In the genomic region with DNA sequence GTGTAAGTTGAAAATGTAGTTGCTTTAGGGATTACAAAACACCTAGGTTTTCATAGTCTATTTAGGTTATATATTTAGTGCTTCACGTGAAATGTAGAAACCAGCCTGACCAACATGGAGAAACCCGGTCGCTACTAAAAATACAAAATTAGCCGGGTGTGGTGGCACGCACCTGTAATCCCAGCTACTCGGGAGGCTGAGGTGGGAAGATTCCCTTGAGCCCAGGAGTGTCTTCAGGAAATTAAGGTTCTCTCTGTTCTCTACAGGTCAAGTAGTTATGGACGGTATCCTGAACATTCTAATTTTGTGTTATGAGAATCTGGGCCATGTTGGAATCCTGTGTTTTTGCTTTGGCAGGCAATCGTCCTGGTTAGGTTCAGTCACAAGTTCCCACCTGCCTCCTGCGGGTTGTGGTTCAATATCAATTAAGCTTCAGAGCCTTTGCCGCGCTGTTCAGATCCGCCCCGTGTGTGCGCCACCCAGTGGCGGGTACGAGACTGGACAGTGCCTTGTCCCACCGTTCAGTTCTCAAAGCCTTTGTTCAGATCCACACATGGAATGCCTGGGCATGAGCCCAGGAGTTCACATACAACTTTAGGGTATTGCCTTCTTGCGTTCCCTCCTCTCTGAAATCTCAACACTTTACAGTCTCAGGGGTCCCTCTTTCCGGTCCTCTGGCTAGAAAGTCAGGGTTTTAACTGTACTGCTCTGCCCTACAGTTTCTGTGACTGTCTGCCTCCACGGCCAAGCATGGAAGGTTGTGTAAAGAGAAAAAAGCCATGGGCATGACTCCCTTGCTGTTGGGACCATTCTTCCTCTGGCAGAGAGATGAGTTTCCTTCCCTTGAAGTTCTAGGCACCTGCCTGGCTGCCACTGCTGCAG, we compare ENCODE assay signal across 8 cellular contexts.
DNase-seq lines count a peak whose midpoint lies in the region; ATAC-seq lines count a peak whose summit lies in the region.

No MANE protein-coding gene starts in this region.

- ATAC-seq in HG02884 (IDR thresholded peaks at IDR 0.05; ENCODE audit: unreplicated experiment) (peak; percentile 45), HG03457 (IDR thresholded peaks at IDR 0.05; ENCODE audit: unreplicated experiment) (no peak)
- peak; percentile 89 to 92 for ATAC-seq in activated CD4-positive, CD25-positive, alpha-beta regulatory T cell treated with anti-CD3 and anti-CD28 coated beads, Interleukin-2, amount 50 U/mL, for 24 hours

- DNase-seq in ELR (ENCODE audit: low read depth) (peak; percentile 83), NCI-H226 (peak; percentile 53), kidney tubule cell (ENCODE audit: low spot score) (peak; percentile 76)
- DNase-seq in central memory CD4-positive, alpha-beta T cell = peak; percentile 63
- DNase-seq in stimulated activated CD4-positive, alpha-beta T cell treated with anti-CD3 and anti-CD28 coated beads, Interleukin-2, amount 100 ng/mL, for 24 hours = peak; percentile 73 to 78
